In genomic region chr17:32349503-32349853, GRCh38 we compare ENCODE assay signal across 8 cellular contexts. TPM values are rescaled to one million over a fixed set of nuclear protein-coding genes. Genes with fewer than 3 reads are reported as not detected.
A peak's percentile ranks its signal among the peaks of the same experiment; 100 is the strongest.
DNase-seq lines count a peak whose midpoint lies in the region; ATAC-seq and TF ChIP-seq lines count a peak whose summit lies in the region.

No MANE protein-coding gene starts in this region.

- no peak overlapping the region for H2BK5ac ChIP-seq in H9 (ENCODE audit: insufficient read length, low read length)

- H2BK15ac ChIP-seq in H9 (ENCODE audit: low read depth, low read length): no peak overlapping the region

- H3K4ac ChIP-seq in H9 (ENCODE audit: low read depth, low read length): no peak overlapping the region

- no peak overlapping the region for H2BK12ac ChIP-seq in H9 (ENCODE audit: insufficient read length, low read depth, low read length)

- TF ChIP-seq EP300 in ovary (IDR thresholded peaks at IDR 0.05): peak; percentile 20

- H3K36me3 Mint-ChIP-seq in H9 (ENCODE audit: insufficient read depth in 1 of 3, low read depth in 3 of 3): peaks cover 30 to 43% (median 42%) of the 10 kb centered on the region in 3 experiments

- no peak overlapping the region for H2BK20ac ChIP-seq in H9 (ENCODE audit: low read depth, low read length, poor library complexity, severe bottlenecking)

- peak overlapping the region; percentile 100 for H3K27ac Mint-ChIP-seq in H9

- no peak overlapping the region for H2BK120ac ChIP-seq in H9 (ENCODE audit: low read depth, low read length, poor library complexity, severe bottlenecking)

- H3K79me1 ChIP-seq in H9 (ENCODE audit: insufficient read depth, low read depth, low read length, poor library complexity, severe bottlenecking): no peaks in the 10 kb centered on the region

- H3K27ac ChIP-seq in H9 (ENCODE audit: insufficient read length, low read depth, low read length): peak overlapping the region; percentile 93
- H3K27ac ChIP-seq in ovary: peak overlapping the region in 1 of 2 donors; percentile 67

- peaks cover 38% of the 10 kb centered on the region for H3K79me2 ChIP-seq in H9 (ENCODE audit: insufficient read depth, low read length)

- no peak for TF ChIP-seq POLR2A in ovary (IDR thresholded peaks at IDR 0.05)

- H3K9me3 ChIP-seq in H9 (ENCODE audit: control insufficient read depth, low read depth, low read length) (no peaks in the 10 kb centered on the region), ovary (no peaks in the 10 kb centered on the region)

- no peak overlapping the region for H3T11ph ChIP-seq in H9 (ENCODE audit: low read length)

- H3K23me2 ChIP-seq in H9 (ENCODE audit: insufficient read length, low read depth, low read length, poor library complexity, severe bottlenecking): peaks cover 5% of the 10 kb centered on the region

- no peak overlapping the region for H4K8ac ChIP-seq in H9 (replicated peaks; ENCODE audit: insufficient read length, low read depth, low read length)

- no peak overlapping the region for H2AK5ac ChIP-seq in H9 (ENCODE audit: insufficient read length, low read length)

- H3K23ac ChIP-seq in H9 (ENCODE audit: insufficient read length, low read depth, low read length): no peak overlapping the region

- peaks cover 2 to 6% of the 10 kb centered on the region in 2 experiments; a peak in 3 of 5 replicates for H3K9me3 Mint-ChIP-seq in H9

- H3K4me2 ChIP-seq in H9 (ENCODE audit: insufficient read depth, insufficient read length, low read length): peak overlapping the region; percentile 73

- peak overlapping the region; percentile 13 for H4K5ac ChIP-seq in H9 (ENCODE audit: insufficient read length, low read depth, low read length)

- peaks cover 13 to 28% of the 10 kb centered on the region in 2 experiments for H3K4me1 Mint-ChIP-seq in H9

- H3K27me3 Mint-ChIP-seq in H9 (ENCODE audit: low read depth): no peaks in the 10 kb centered on the region; the same call in 1 of the 2 replicates

- H3K27me3 ChIP-seq in H9 (ENCODE audit: insufficient read depth, low read length): no peaks in the 10 kb centered on the region
- H3K27me3 ChIP-seq in ovary: no peaks in the 10 kb centered on the region

- peak; percentile 56 for DNase-seq in Ammon's horn (ENCODE audit: low spot score)
- no peak for DNase-seq in H9
- peak; percentile 61 for DNase-seq in activated CD8-positive, alpha-beta memory T cell treated with anti-CD3 and anti-CD28 coated beads, Interleukin-2, amount 50 U/mL, for 48 hours
- DNase-seq in fibroblast of pulmonary artery (ENCODE audit: low read depth): peak; percentile 27
- DNase-seq in ovary: no peak
- no peak for DNase-seq in kidney tubule cell (ENCODE audit: low spot score)
- DNase-seq in SIG-M5 treated with dmso at 0.1 percent for 504 hours (lab: John Stamatoyannopoulos, UW; ENCODE audit: unreplicated experiment): no peak

- H3K4me1 ChIP-seq in H9 (ENCODE audit: insufficient read depth, low read length) (no peaks in the 10 kb centered on the region; the same call in 1 of the 2 replicates), ovary (ENCODE audit: insufficient read depth) (peaks cover 10% of the 10 kb centered on the region)

- WGBS in H9 (ENCODE audit: extremely low coverage, insufficient read length, low lambda C conversion rate): no CpG with 5 or more reads among the region's 15 CpGs
- 6 to 21% (median 12%) methylated on average over 15 of the region's 15 CpGs for WGBS in ovary, 3 donors

- peak overlapping the region; percentile 80; the same call in 1 of the 2 replicates for H3K14ac ChIP-seq in H9 (ENCODE audit: insufficient read depth, low read length)

- no peak overlapping the region for H3K56ac ChIP-seq in H9 (ENCODE audit: insufficient read length, low read depth, low read length)

- TF ChIP-seq CTCF in H9 (conservative IDR thresholded peaks at IDR 0.05) (no peak), fibroblast of pulmonary artery (IDR thresholded peaks at IDR 0.05; ENCODE audit: low read length, missing control alignments) (no peak), ovary (IDR thresholded peaks at IDR 0.05) (no peak)

- H3K4me3 ChIP-seq in fibroblast of pulmonary artery (replicated peaks; ENCODE audit: low read depth, low read length): peak overlapping the region; percentile 98
- H3K4me3 ChIP-seq in ovary: peak overlapping the region; percentile 94

- ATAC-seq in GM19351 (IDR thresholded peaks at IDR 0.05; ENCODE audit: unreplicated experiment): no peak

- H3K9ac ChIP-seq in H9 (ENCODE audit: extremely low read depth, insufficient read length, low read length): peak overlapping the region; percentile 99

- peak overlapping the region; percentile 85 for H3K18ac ChIP-seq in H9 (ENCODE audit: insufficient read length, low read depth, low read length)

- peak overlapping the region; percentile 99 for H3K4me3 Mint-ChIP-seq in H9

- H4K91ac ChIP-seq in H9 (ENCODE audit: insufficient read length, low read depth, low read length): no peak overlapping the region

- H3K36me3 ChIP-seq in ovary: no peaks in the 10 kb centered on the region

- intact Hi-C loops in ovary (cut with DNase I): no loop called here

- no peak overlapping the region for H2AFZ ChIP-seq in H9 (ENCODE audit: low read length)

- no peaks in the 10 kb centered on the region for H4K20me1 ChIP-seq in H9 (ENCODE audit: control insufficient read depth, insufficient read depth, insufficient read length)

RNA-seq across cellular contexts. Expression of gene ZNF207, which starts 0.5 kb away (rescaled TPM):
- 283 and 296 TPM in 2 replicates for total RNA-seq in H9 (2021)
- total RNA-seq in ovary: 100 to 1,000 TPM; 105 to 155 (median 136) TPM
- polyA plus RNA-seq in ovary: 100 to 1,000 TPM in 1 of 2 donors, 10 to 100 TPM in 1; 67.0 to 157 TPM

RNA-seq across cellular contexts. Expression of gene C17orf75, which starts 7.5 kb away (rescaled TPM):
- 37.4 and 40.4 TPM in 2 replicates for total RNA-seq in H9 (2021)
- 10 to 100 TPM; 13.4 to 23.8 (median 22.7) TPM for total RNA-seq in ovary
- 10 to 100 TPM; 14.8 to 16.6 TPM for polyA plus RNA-seq in ovary

Comparison
In these comparisons a context has a peak if more than half of its experiments do, and no peak if none do; other contexts are left out.
1. DNase-seq: peak in Ammon's horn (single experiment), activated CD8-positive, alpha-beta memory T cell treated with anti-CD3 and anti-CD28 coated beads, Interleukin-2, amount 50 U/mL, for 48 hours (single experiment) and fibroblast of pulmonary artery (single experiment); none in H9 (single experiment), ovary (0 of 5), kidney tubule cell (single experiment) and SIG-M5 treated with dmso at 0.1 percent for 504 hours (single experiment).